Comparison of ENCODE assay signal across 23 cellular contexts in genomic region chr15:48754011-48754410, GRCh38.
"Had no signal": no experiment of that assay in that cellular context is flagged by ENCODE, and none has a peak within 500 bp of the region (broad histone marks: within the 10 kb centered on the region; RNA-seq: fewer than 3 reads in every experiment).

No MANE protein-coding gene starts in this region.

- ATAC-seq: activated CD8-positive, alpha-beta memory T cell treated with anti-CD3 and anti-CD28 coated beads, Interleukin-2, amount 10 ng/mL, durations not matched to agents 7 days and 5 days; activated CD8-positive, alpha-beta T cell treated with anti-CD3 and anti-CD28 coated beads for 36 hours; activated naive CD8-positive, alpha-beta T cell treated with anti-CD3 and anti-CD28 coated beads, Interleukin-2, amount 50 U/mL, for 24 hours; heart right ventricle; left cardiac atrium; stimulated activated naive B cell treated with anti-CD40 and anti-IgM and Interleukin-4, amounts not matched to agents 10 μg/mL and 1 μg/mL and 100 μg/mL, for 72 hours; upper lobe of right lung had no signal

- FAIRE-seq: TTC549 had no signal

- H3K27me3 ChIP-seq: heart right ventricle, sigmoid colon, testis, upper lobe of right lung had no signal

- H2AFZ ChIP-seq: parathyroid adenoma had no signal

- H3K79me2 ChIP-seq: parathyroid adenoma had no signal

- H3K4me3 ChIP-seq: heart right ventricle, sigmoid colon, testis, upper lobe of right lung had no signal

- H3K27ac ChIP-seq: epithelial cell of prostate, heart right ventricle, parathyroid adenoma, sigmoid colon, testis, upper lobe of right lung, WERI-Rb-1 had no signal

- H3K4me1 ChIP-seq: heart right ventricle, parathyroid adenoma, sigmoid colon, testis, upper lobe of right lung had no signal

- H3K36me3 ChIP-seq: upper lobe of right lung had no signal

- H3K9ac ChIP-seq: parathyroid adenoma had no signal

- DNase-seq: activated CD4-positive, alpha-beta T cell treated with anti-CD3 and anti-CD28 coated beads, Interleukin-2, amount 10 ng/mL, durations not matched to agents 7 days and 5 days; activated CD4-positive, CD25-positive, alpha-beta regulatory T cell treated with anti-CD3 and anti-CD28 coated beads, Interleukin-2, amount 50 U/mL, for 72 hours; activated CD8-positive, alpha-beta memory T cell treated with anti-CD3 and anti-CD28 coated beads, Interleukin-2, amount 10 ng/mL, durations not matched to agents 7 days and 5 days; activated CD8-positive, alpha-beta T cell treated with anti-CD3 and anti-CD28 coated beads for 36 hours; activated gamma-delta T cell; activated naive CD4-positive, alpha-beta T cell treated with anti-CD3 and anti-CD28 coated beads, Interleukin-2, amount 50 U/mL, for 16 hours; activated naive CD8-positive, alpha-beta T cell treated with anti-CD3 and anti-CD28 coated beads, Interleukin-2, amount 50 U/mL, for 24 hours; anterior cingulate cortex; foreskin fibroblast; heart right ventricle; islet precursor cell; left cardiac atrium; nephron progenitor cell; sigmoid colon; stimulated activated CD4-positive, alpha-beta T cell treated with anti-CD3 and anti-CD28 coated beads, Interleukin-2, amount 100 ng/mL, for 48 hours; stimulated activated CD8-positive, alpha-beta memory T cell treated with anti-CD3 and anti-CD28 coated beads, Interleukin-4, amount 100 ng/mL, for 48 hours; stimulated activated naive B cell treated with anti-CD40 and anti-IgM and Interleukin-4, amounts not matched to agents 10 μg/mL and 1 μg/mL and 100 μg/mL, for 72 hours; testis; upper lobe of right lung; WERI-Rb-1 had no signal

- H3K9me3 ChIP-seq: heart right ventricle, sigmoid colon, testis, upper lobe of right lung had no signal
